7 cellular contexts compared by ENCODE assay signal in genomic region chr17:42565523-42566214, GRCh38. TPM values are rescaled to one million over a fixed set of nuclear protein-coding genes. Genes with fewer than 3 reads are reported as not detected.
DNase-seq lines count a peak whose midpoint lies in the region; ATAC-seq, FAIRE-seq and TF ChIP-seq lines count a peak whose summit lies in the region.
"Had no signal": no experiment of that assay in that cellular context is flagged by ENCODE, and none has a peak within 500 bp of the region (broad histone marks: within the 10 kb centered on the region; RNA-seq: fewer than 3 reads in every experiment).

No MANE protein-coding gene starts in this region.

- H3K4me2 ChIP-seq in osteoblast (ENCODE audit: insufficient read depth, low read length) = no peak overlapping the region

- intact Hi-C loops in adrenal gland (cut with DNase I) = no loop called here
- intact Hi-C loops in tibial artery (cut with DNase I; ENCODE audit: low total_unique reads) = no loop called here

- H3K27me3 ChIP-seq in adrenal gland (no peaks in the 10 kb centered on the region), osteoblast (ENCODE audit: insufficient read depth, low read length) (no peaks in the 10 kb centered on the region), tibial artery (no peaks in the 10 kb centered on the region)

- no peak overlapping the region for H3K4me3 ChIP-seq in adrenal gland
- H3K4me3 ChIP-seq in osteoblast (ENCODE audit: insufficient read depth, low read length) = no peak overlapping the region
- H3K4me3 ChIP-seq in tibial artery = no peak overlapping the region

- H3K9me3 ChIP-seq in adrenal gland (replicated peaks in 1 of 3) (no peaks in the 10 kb centered on the region), osteoblast (ENCODE audit: low read depth, low read length) (no peaks in the 10 kb centered on the region), tibial artery (no peaks in the 10 kb centered on the region)

- peaks cover 9% of the 10 kb centered on the region for H4K20me1 ChIP-seq in osteoblast (ENCODE audit: insufficient read depth, low read length)

- TF ChIP-seq CTCF in adrenal gland (IDR thresholded peaks at IDR 0.05) (no peak), osteoblast (IDR thresholded peaks at IDR 0.05; ENCODE audit: extremely low read depth, low read depth, low read length) (no peak), tibial artery (IDR thresholded peaks at IDR 0.05) (no peak)

- H3K36me3 ChIP-seq in adrenal gland (replicated peaks in 1 of 2) (peaks cover 0 to 44% of the 10 kb centered on the region in 2 donors), osteoblast (ENCODE audit: insufficient read depth, low read length) (peaks cover 54% of the 10 kb centered on the region), tibial artery (peaks cover 35 to 49% (median 43%) of the 10 kb centered on the region in 3 donors)

- ATAC-seq in GM21576 (IDR thresholded peaks at IDR 0.05; ENCODE audit: unreplicated experiment) = no peak

- H3K4me1 ChIP-seq in adrenal gland (replicated peaks in 1 of 2) = peaks cover 35 to 43% of the 10 kb centered on the region in 2 donors
- peaks cover 32% of the 10 kb centered on the region for H3K4me1 ChIP-seq in osteoblast (ENCODE audit: insufficient read depth, low read length)
- H3K4me1 ChIP-seq in tibial artery = peaks cover 4 to 66% (median 51%) of the 10 kb centered on the region in 4 donors

- no peak for DNase-seq in HTR-8/SVneo (ENCODE audit: insufficient read length, low spot score)
- DNase-seq in adrenal gland = no peak
- peak; percentile 52 for DNase-seq in osteoblast (ENCODE audit: insufficient read length, low spot score, missing footprints)
- no peak for DNase-seq in kidney glomerular epithelial cell (lab: John Stamatoyannopoulos, UW)
- no peak for DNase-seq in tibial artery
- DNase-seq: activated effector memory CD4-positive, alpha-beta T cell treated with Interleukin-2 at 50 U/mL for 16 hours had no signal

- WGBS in adrenal gland, 4 donors = 85 to 95% (median 89%) methylated on average over 11 to 16 of the region's 16 CpGs

- H3K27ac ChIP-seq in adrenal gland = peak overlapping the region in 3 of 5 donors; percentile 92 to 94 (median 92)
- no peak overlapping the region for H3K27ac ChIP-seq in osteoblast (ENCODE audit: low read depth, low read length)
- H3K27ac ChIP-seq in tibial artery = peak overlapping the region in 1 of 2 donors; percentile 92

- no peak overlapping the region for H2AFZ ChIP-seq in osteoblast (ENCODE audit: low read length)

- H3K79me2 ChIP-seq in osteoblast (ENCODE audit: insufficient read depth, low read length) = peaks cover 72% of the 10 kb centered on the region

- no peak for TF ChIP-seq POLR2A in adrenal gland (IDR thresholded peaks at IDR 0.05)

- FAIRE-seq in HTR-8/SVneo (lab: Jason Lieb, UNC) = peak; percentile 58

RNA-seq across cellular contexts. Expression of gene MLX, which starts 1.2 kb away (rescaled TPM):
- total RNA-seq in adrenal gland = 10 to 100 TPM; 34.2 to 58.8 (median 47.1) TPM
- polyA plus RNA-seq in adrenal gland = 10 to 100 TPM; 46.0 to 95.0 (median 52.6) TPM
- 43.4 and 44.8 TPM in 2 replicates for total RNA-seq in osteoblast

RNA-seq across cellular contexts. Expression of gene COASY, which starts 3.7 kb away (rescaled TPM):
- total RNA-seq in adrenal gland (100 to 1,000 TPM in 4 of 8 donors, 10 to 100 TPM in 4; 55.9 to 148 (median 91.8) TPM), osteoblast (13.0 and 13.4 TPM in 2 replicates)
- 100 to 1,000 TPM in 2 of 3 donors, 10 to 100 TPM in 1; 65.5 to 192 (median 130) TPM for polyA plus RNA-seq in adrenal gland

RNA-seq across cellular contexts. Expression of gene PSMC3IP, which starts 11.9 kb away (rescaled TPM):
- total RNA-seq in adrenal gland = 1 to 10 TPM in 7 of 8 donors, not detected in 1; 1.2 to 2.3 (median 1.8) TPM
- 1 to 10 TPM; 3.1 to 3.9 (median 3.5) TPM for polyA plus RNA-seq in adrenal gland
- 1.8 TPM in 2 replicates for total RNA-seq in osteoblast

RNA-seq across cellular contexts. Expression of gene HSD17B1, which starts 12.9 kb away (rescaled TPM):
- total RNA-seq in adrenal gland (1 to 10 TPM in 7 of 8 donors, under 1 TPM in 1; 0.60 to 3.0 (median 2.1) TPM), osteoblast (1.1 and 1.5 TPM in 2 replicates)
- polyA plus RNA-seq in adrenal gland = 1 to 10 TPM in 2 of 3 donors, under 1 TPM in 1; 0.22 to 7.6 (median 3.6) TPM

RNA-seq across cellular contexts. Expression of gene NAGLU, which starts 29.6 kb away (rescaled TPM):
- total RNA-seq in adrenal gland (100 to 1,000 TPM in 1 of 8 donors, 10 to 100 TPM in 7; 44.9 to 115 (median 66.1) TPM), osteoblast (91.6 and 99.0 TPM in 2 replicates)
- 10 to 100 TPM; 12.4 to 47.4 (median 39.5) TPM for polyA plus RNA-seq in adrenal gland
